ENCODE assay signal across 19 cellular contexts in genomic region chr3:181052256-181052655, GRCh38.
DNase-seq lines count a peak whose midpoint lies in the region; ATAC-seq and TF ChIP-seq lines count a peak whose summit lies in the region.
"Had no signal": no experiment of that assay in that cellular context is flagged by ENCODE, and none has a peak within 500 bp of the region (broad histone marks: within the 10 kb centered on the region; RNA-seq: fewer than 3 reads in every experiment).

No MANE protein-coding gene starts in this region.

- 60 to 72% methylated on average over 1 to 2 of the region's 2 CpGs for WGBS in mesodermal cell (ENCODE audit: insufficient coverage in 2 of 2), 2 experiments

- peaks cover 2% of the 10 kb centered on the region for H3K9me3 ChIP-seq in mesodermal cell (ENCODE audit: control insufficient read depth, low read length)

- ATAC-seq in HG02798 (IDR thresholded peaks at IDR 0.05; ENCODE audit: poor library complexity, unreplicated experiment) (no peak), GM21786 (IDR thresholded peaks at IDR 0.05; ENCODE audit: unreplicated experiment) (no peak)

- H3K4me1 ChIP-seq in mesodermal cell (ENCODE audit: control insufficient read depth, insufficient read depth, low read length, poor library complexity, severe bottlenecking), result peaks cover 25% of the 10 kb centered on the region

- in situ Hi-C loops in brain microvascular endothelial cell (cut with HindIII; ENCODE audit: low pct_ligation_motif_present, low sequenced_read_pairs), result no loop called here

- intact Hi-C loops in cardiac septum (cut with DNase I), result no loop called here

- no peak overlapping the region for H3K27ac ChIP-seq in brain microvascular endothelial cell
- peak overlapping the region; percentile 73 for H3K27ac ChIP-seq in mesodermal cell (ENCODE audit: low read depth, low read length, severe bottlenecking)
- H3K27ac ChIP-seq: PC-9 had no signal

- no peaks in the 10 kb centered on the region for H3K36me3 ChIP-seq in brain microvascular endothelial cell (replicated peaks)
- H3K36me3 ChIP-seq in mesodermal cell (ENCODE audit: control insufficient read depth, insufficient read depth, low read length), result no peaks in the 10 kb centered on the region

- TF ChIP-seq CTCF in brain microvascular endothelial cell (IDR thresholded peaks at IDR 0.05; ENCODE audit: low read depth, low read length, missing control alignments), result no peak

- H3K4me3 ChIP-seq in brain microvascular endothelial cell (ENCODE audit: low read depth, low read length) (no peak overlapping the region), mesodermal cell (ENCODE audit: extremely low read depth, insufficient read depth, low read length, poor library complexity, severe bottlenecking) (no peak overlapping the region)
- H3K4me3 ChIP-seq: PC-9 had no signal

- no peaks in the 10 kb centered on the region for H3K27me3 ChIP-seq in brain microvascular endothelial cell (replicated peaks)

- peak; percentile 78 for DNase-seq in A172 (ENCODE audit: low spot score)
- DNase-seq in OCI-M1 (lab: John Stamatoyannopoulos, UW), result peak; percentile 47
- DNase-seq in brain microvascular endothelial cell, result peak; percentile 4
- DNase-seq in cardiac septum (ENCODE audit: low spot score), result no peak
- DNase-seq in SIG-M5 treated with dmso at 0.1 percent for 504 hours (lab: John Stamatoyannopoulos, UW; ENCODE audit: unreplicated experiment), result no peak
- DNase-seq: 8988T; Calu3; CD4-positive, alpha-beta memory T cell; DMS53; HCEC 1CT; MV-4-11; NCI-H1417; NCI-H2029 treated with DMSO at 0.1 percent for 48 hours; NCI-H510A treated with DMSO at 0.1 percent for 48 hours; NCI-H82; PC-9 had no signal

Comparison
In these comparisons a context has a peak if more than half of its experiments do, and no peak if none do; other contexts are left out.
1. DNase-seq: peak in A172 (single experiment), OCI-M1 (single experiment) and brain microvascular endothelial cell (single experiment); none in cardiac septum (single experiment) and SIG-M5 treated with dmso at 0.1 percent for 504 hours (single experiment).